In the genomic region with DNA sequence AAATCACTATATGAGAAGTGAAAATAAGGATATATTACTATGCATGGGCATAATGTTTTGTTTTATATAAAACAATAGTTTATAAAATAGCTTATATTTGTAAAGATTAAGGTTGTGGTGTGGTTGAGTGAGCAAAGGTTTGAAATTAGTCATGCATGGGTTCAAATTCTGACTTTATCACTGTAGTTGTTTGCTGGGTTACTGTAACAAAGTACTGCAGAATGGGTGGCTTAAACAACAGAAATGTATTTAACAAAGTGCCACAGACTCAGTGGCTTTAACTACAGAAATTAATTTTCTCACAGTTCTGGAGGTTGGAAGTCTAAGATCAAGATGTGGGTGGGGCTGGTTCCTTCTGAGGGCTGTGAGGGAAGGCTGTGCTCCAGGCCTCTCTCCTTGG, we compare ENCODE assay signal across 23 cellular contexts.
"Had no signal": no experiment of that assay in that cellular context is flagged by ENCODE, and none has a peak within 500 bp of the region (broad histone marks: within the 10 kb centered on the region; RNA-seq: fewer than 3 reads in every experiment).

No MANE protein-coding gene starts in this region.

- DNase-seq: islet precursor cell; left ventricle myocardium inferior; midbrain; mucosa of descending colon; naive thymus-derived CD4-positive, alpha-beta T cell; ovary; right lobe of liver; stimulated activated CD4-positive, alpha-beta T cell treated with anti-CD3 and anti-CD28 coated beads, Interleukin-12 subunit alpha, Interleukin-12 subunit beta, amount 100 ng/mL, for 4 hours; stimulated activated CD4-positive, alpha-beta T cell treated with anti-CD3 and anti-CD28 coated beads, Interleukin-15, amount 100 ng/mL, for 24 hours; stimulated activated CD4-positive, alpha-beta T cell treated with anti-CD3 and anti-CD28 coated beads, Interleukin-2, amount 100 ng/mL, for 24 hours; stimulated activated CD4-positive, alpha-beta T cell treated with anti-CD3 and anti-CD28 coated beads, Interleukin-4, amount 100 ng/mL, for 1 hour; stimulated activated naive CD4-positive, alpha-beta T cell; tibial artery had no signal

- H3K9me3 ChIP-seq: left ventricle myocardium inferior, mucosa of descending colon, ovary, right atrium auricular region, right lobe of liver, suprapubic skin, thoracic aorta, tibial artery, vagina had no signal

- H3K4me3 Mint-ChIP-seq: stimulated activated naive CD8-positive, alpha-beta T cell treated with anti-CD3 and anti-CD28 coated beads, Interleukin-15, Interleukin-2, amounts not matched to agents 100 ng/mL and 50 ng/mL, for 24 hours; type B pancreatic cell had no signal

- H3K79me2 ChIP-seq: hepatocyte had no signal

- H3K27ac Mint-ChIP-seq: naive thymus-derived CD4-positive, alpha-beta T cell; progenitor cell of endocrine pancreas had no signal

- H3K36me3 ChIP-seq: left ventricle myocardium inferior, ovary, right atrium auricular region, right lobe of liver, suprapubic skin, thoracic aorta, tibial artery, vagina had no signal

- ATAC-seq: mucosa of descending colon; naive thymus-derived CD4-positive, alpha-beta T cell; natural killer cell treated with Interleukin-12 subunit alpha and Interleukin-12 subunit beta and Interleukin-15 and Interleukin-18, amount 100 ng/mL, for 72 hours; right lobe of liver had no signal

- H2AFZ ChIP-seq: hepatocyte had no signal

- H3K27me3 Mint-ChIP-seq: type B pancreatic cell had no signal

- H3K36me3 Mint-ChIP-seq: naive thymus-derived CD4-positive, alpha-beta T cell; natural killer cell treated with Interleukin-12 subunit alpha and Interleukin-12 subunit beta and Interleukin-15 and Interleukin-18, amount 100 ng/mL, for 72 hours had no signal

- H3K4me1 ChIP-seq: left ventricle myocardium inferior, right atrium auricular region, suprapubic skin had no signal

- H3K27ac ChIP-seq: left ventricle myocardium inferior, ovary, right atrium auricular region, right lobe of liver, suprapubic skin, tibial artery, vagina had no signal

- H3K4me3 ChIP-seq: hepatocyte, left ventricle myocardium inferior, lung, mucosa of descending colon, ovary, right atrium auricular region, right lobe of liver, suprapubic skin, thoracic aorta, tibial artery, vagina had no signal

- H3K27me3 ChIP-seq: hepatocyte, ovary, right atrium auricular region, right lobe of liver, suprapubic skin, tibial artery, vagina had no signal

- H3K9me3 Mint-ChIP-seq: natural killer cell treated with Interleukin-12 subunit alpha and Interleukin-12 subunit beta and Interleukin-15 and Interleukin-18, amount 100 ng/mL, for 72 hours had no signal
